ENCODE assay signal across 7 cellular contexts in the genomic region with DNA sequence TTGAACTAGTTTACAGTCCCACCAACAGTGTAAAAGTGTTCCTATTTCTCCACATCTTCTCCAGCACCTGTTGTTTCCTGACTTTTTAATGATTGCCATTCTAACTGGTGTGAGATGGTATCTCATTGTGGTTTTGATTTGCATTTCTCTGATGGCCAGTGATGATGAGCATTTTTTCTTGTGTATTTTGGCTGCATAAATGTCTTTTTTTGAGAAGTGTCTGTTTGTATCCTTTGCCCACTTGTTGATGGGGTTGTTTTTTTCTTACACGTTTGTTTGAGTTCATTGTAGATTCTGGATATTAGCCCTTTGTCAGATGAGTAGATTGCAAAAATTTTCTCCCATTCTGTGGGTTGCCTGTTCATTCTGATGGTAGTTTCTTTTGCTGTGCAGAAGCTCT. TPM values are rescaled to one million over a fixed set of nuclear protein-coding genes. Genes with fewer than 3 reads are reported as not detected.
A peak's percentile ranks its signal among the peaks of the same experiment; 100 is the strongest.
DNase-seq lines count a peak whose midpoint lies in the region; ATAC-seq and TF ChIP-seq lines count a peak whose summit lies in the region.
"Not testable (repeated sequence)": the region's sequence is repeated elsewhere in the genome, so short reads cannot be mapped to it uniquely, and the experiment has no call there.

No MANE protein-coding gene starts in this region.

- H3K36me3 ChIP-seq in CD8-positive, alpha-beta memory T cell (ENCODE audit: insufficient read depth, low read length): not testable (repeated sequence)

- H3K4me3 ChIP-seq in CD8-positive, alpha-beta memory T cell (ENCODE audit: low read length): not testable (repeated sequence)

- H3K36me3 Mint-ChIP-seq in CD8-positive, alpha-beta memory T cell: peaks cover 0 to 24% (median 13%) of the 10 kb centered on the region in 3 donors
- H3K36me3 Mint-ChIP-seq in T-helper 2 cell treated with Interferon-gamma antibody and Interleukin-4, amounts not matched to agents 5 μg/mL and 100 μg/mL, for 36 hours (ENCODE audit: low read depth): peaks cover 47% of the 10 kb centered on the region
- H3K36me3 Mint-ChIP-seq in activated T-cell treated with anti-CD3 and anti-CD28 coated beads, Interleukin-2, amount 50 U/mL, for 4 hours (ENCODE audit: insufficient read depth): peaks cover 24% of the 10 kb centered on the region
- H3K36me3 Mint-ChIP-seq in activated naive CD8-positive, alpha-beta T cell treated with anti-CD3 and anti-CD28 coated beads for 36 hours: peaks cover 21% of the 10 kb centered on the region
- H3K36me3 Mint-ChIP-seq in mesothelial cell of epicardium: not testable (repeated sequence)
- H3K36me3 Mint-ChIP-seq in nephron progenitor cell (ENCODE audit: low read depth): peaks cover 44% of the 10 kb centered on the region
- peaks cover 30 to 41% of the 10 kb centered on the region in 2 donors for H3K36me3 Mint-ChIP-seq in stimulated activated naive B cell treated with anti-CD40 and anti-IgM and Interleukin-4, amounts not matched to agents 10 μg/mL and 1 μg/mL and 100 μg/mL, for 72 hours

- H3K27ac ChIP-seq in CD8-positive, alpha-beta memory T cell (ENCODE audit: low read depth, low read length): not testable (repeated sequence)

- not testable (repeated sequence) for H3K9me3 Mint-ChIP-seq in CD8-positive, alpha-beta memory T cell; T-helper 2 cell treated with Interferon-gamma antibody and Interleukin-4, amounts not matched to agents 5 μg/mL and 100 μg/mL, for 36 hours; activated T-cell treated with anti-CD3 and anti-CD28 coated beads, Interleukin-2, amount 50 U/mL, for 4 hours; activated naive CD8-positive, alpha-beta T cell treated with anti-CD3 and anti-CD28 coated beads for 36 hours; mesothelial cell of epicardium; stimulated activated naive B cell treated with anti-CD40 and anti-IgM and Interleukin-4, amounts not matched to agents 10 μg/mL and 1 μg/mL and 100 μg/mL, for 72 hours
- H3K9me3 Mint-ChIP-seq in nephron progenitor cell: peaks cover 20% of the 10 kb centered on the region

- CTCF ChIA-PET in CD8-positive, alpha-beta memory T cell (lab: Charles Lee): not testable (repeated sequence)

- H3K27ac Mint-ChIP-seq in CD8-positive, alpha-beta memory T cell: peak overlapping the region in 2 of 8 donors; percentile 5 to 11
- H3K27ac Mint-ChIP-seq in T-helper 2 cell treated with Interferon-gamma antibody and Interleukin-4, amounts not matched to agents 5 μg/mL and 100 μg/mL, for 36 hours: peak overlapping the region; percentile 74
- not testable (repeated sequence) for H3K27ac Mint-ChIP-seq in activated naive CD8-positive, alpha-beta T cell treated with anti-CD3 and anti-CD28 coated beads for 36 hours; mesothelial cell of epicardium; nephron progenitor cell
- H3K27ac Mint-ChIP-seq in stimulated activated naive B cell treated with anti-CD40 and anti-IgM and Interleukin-4, amounts not matched to agents 10 μg/mL and 1 μg/mL and 100 μg/mL, for 72 hours: peak overlapping the region; percentile 37

- not testable (repeated sequence) for H3K9me3 ChIP-seq in CD8-positive, alpha-beta memory T cell (ENCODE audit: low read length)

- not testable (repeated sequence) for H3K27me3 ChIP-seq in CD8-positive, alpha-beta memory T cell (ENCODE audit: insufficient read depth, low read length, poor library complexity, severe bottlenecking)

- not testable (repeated sequence) for DNase-seq in CD8-positive, alpha-beta memory T cell; T-helper 2 cell treated with Interferon-gamma antibody and Interleukin-4, amounts not matched to agents 5 μg/mL and 100 μg/mL, for 36 hours (ENCODE audit: low spot score); activated T-cell treated with anti-CD3 and anti-CD28 coated beads, Interleukin-2, amount 50 U/mL, for 4 hours; activated naive CD8-positive, alpha-beta T cell treated with anti-CD3 and anti-CD28 coated beads for 36 hours; mesothelial cell of epicardium (ENCODE audit: low spot score in 2 of 2, unreplicated experiment in 2 of 2); nephron progenitor cell; stimulated activated naive B cell treated with anti-CD40 and anti-IgM and Interleukin-4, amounts not matched to agents 10 μg/mL and 1 μg/mL and 100 μg/mL, for 72 hours

- peak overlapping the region in 5 of 7 donors; percentile 1 to 51 (median 20) for H3K4me3 Mint-ChIP-seq in CD8-positive, alpha-beta memory T cell
- H3K4me3 Mint-ChIP-seq in T-helper 2 cell treated with Interferon-gamma antibody and Interleukin-4, amounts not matched to agents 5 μg/mL and 100 μg/mL, for 36 hours: peak overlapping the region; percentile 84
- H3K4me3 Mint-ChIP-seq in activated T-cell treated with anti-CD3 and anti-CD28 coated beads, Interleukin-2, amount 50 U/mL, for 4 hours: peak overlapping the region; percentile 1
- peak overlapping the region; percentile 23 for H3K4me3 Mint-ChIP-seq in activated naive CD8-positive, alpha-beta T cell treated with anti-CD3 and anti-CD28 coated beads for 36 hours
- H3K4me3 Mint-ChIP-seq in mesothelial cell of epicardium: peak overlapping the region; percentile 20
- peak overlapping the region; percentile 33 for H3K4me3 Mint-ChIP-seq in nephron progenitor cell
- peak overlapping the region; percentile 29 to 35 for H3K4me3 Mint-ChIP-seq in stimulated activated naive B cell treated with anti-CD40 and anti-IgM and Interleukin-4, amounts not matched to agents 10 μg/mL and 1 μg/mL and 100 μg/mL, for 72 hours

- not testable (repeated sequence) for TF ChIP-seq CTCF in mesothelial cell of epicardium (IDR thresholded peaks at IDR 0.05; ENCODE audit: unreplicated experiment); nephron progenitor cell (IDR thresholded peaks at IDR 0.05)

- H3K4me1 Mint-ChIP-seq in CD8-positive, alpha-beta memory T cell: peaks cover 22 to 75% (median 45%) of the 10 kb centered on the region in 3 donors
- H3K4me1 Mint-ChIP-seq in T-helper 2 cell treated with Interferon-gamma antibody and Interleukin-4, amounts not matched to agents 5 μg/mL and 100 μg/mL, for 36 hours (ENCODE audit: low read depth): peaks cover 61% of the 10 kb centered on the region
- H3K4me1 Mint-ChIP-seq in activated T-cell treated with anti-CD3 and anti-CD28 coated beads, Interleukin-2, amount 50 U/mL, for 4 hours (ENCODE audit: low read depth): peaks cover 37% of the 10 kb centered on the region
- H3K4me1 Mint-ChIP-seq in activated naive CD8-positive, alpha-beta T cell treated with anti-CD3 and anti-CD28 coated beads for 36 hours: peaks cover 44% of the 10 kb centered on the region
- peaks cover 13% of the 10 kb centered on the region for H3K4me1 Mint-ChIP-seq in mesothelial cell of epicardium
- H3K4me1 Mint-ChIP-seq in nephron progenitor cell: not testable (repeated sequence)
- H3K4me1 Mint-ChIP-seq in stimulated activated naive B cell treated with anti-CD40 and anti-IgM and Interleukin-4, amounts not matched to agents 10 μg/mL and 1 μg/mL and 100 μg/mL, for 72 hours: peaks cover 26 to 49% of the 10 kb centered on the region in 2 donors

- peaks cover 12% of the 10 kb centered on the region for H3K4me1 ChIP-seq in CD8-positive, alpha-beta memory T cell (ENCODE audit: insufficient read depth, low read length)

- not testable (repeated sequence) for H3K27me3 Mint-ChIP-seq in CD8-positive, alpha-beta memory T cell; T-helper 2 cell treated with Interferon-gamma antibody and Interleukin-4, amounts not matched to agents 5 μg/mL and 100 μg/mL, for 36 hours (ENCODE audit: low read depth); activated T-cell treated with anti-CD3 and anti-CD28 coated beads, Interleukin-2, amount 50 U/mL, for 4 hours (ENCODE audit: low read depth); activated naive CD8-positive, alpha-beta T cell treated with anti-CD3 and anti-CD28 coated beads for 36 hours; mesothelial cell of epicardium (ENCODE audit: low read depth); nephron progenitor cell (ENCODE audit: low read depth, poor library complexity); stimulated activated naive B cell treated with anti-CD40 and anti-IgM and Interleukin-4, amounts not matched to agents 10 μg/mL and 1 μg/mL and 100 μg/mL, for 72 hours

- not testable (repeated sequence) for ATAC-seq in activated T-cell treated with anti-CD3 and anti-CD28 coated beads, Interleukin-2, amount 50 U/mL, for 4 hours; stimulated activated naive B cell treated with anti-CD40 and anti-IgM and Interleukin-4, amounts not matched to agents 10 μg/mL and 1 μg/mL and 100 μg/mL, for 72 hours (replicated peaks)

- POLR2A ChIA-PET in CD8-positive, alpha-beta memory T cell (lab: Charles Lee): not testable (repeated sequence)

RNA-seq across cellular contexts. Expression of gene PLEKHA3, which starts 45.2 kb away (rescaled TPM):
- total RNA-seq in CD8-positive, alpha-beta memory T cell: 10 to 100 TPM; 25.1 to 28.1 TPM
- polyA plus RNA-seq in CD8-positive, alpha-beta memory T cell: 34.9 TPM
- 10 to 100 TPM; 24.8 to 28.1 (median 26.6) TPM for total RNA-seq in activated T-cell treated with anti-CD3 and anti-CD28 coated beads, Interleukin-2, amount 50 U/mL, for 4 hours
- 10 to 100 TPM; 24.9 to 28.1 TPM for total RNA-seq in activated naive CD8-positive, alpha-beta T cell treated with anti-CD3 and anti-CD28 coated beads for 36 hours
- 27.3 to 28.9 TPM (median 28.0 TPM) in 3 replicates for total RNA-seq in mesothelial cell of epicardium

RNA-seq across cellular contexts. Expression of gene FKBP7, which starts 47.1 kb away (rescaled TPM):
- 1 to 10 TPM; 3.1 to 3.4 TPM for total RNA-seq in CD8-positive, alpha-beta memory T cell
- 3.8 TPM for polyA plus RNA-seq in CD8-positive, alpha-beta memory T cell
- 1 to 10 TPM; 2.0 to 2.9 (median 2.5) TPM for total RNA-seq in activated T-cell treated with anti-CD3 and anti-CD28 coated beads, Interleukin-2, amount 50 U/mL, for 4 hours
- 1 to 10 TPM; 3.8 to 4.7 TPM for total RNA-seq in activated naive CD8-positive, alpha-beta T cell treated with anti-CD3 and anti-CD28 coated beads for 36 hours
- total RNA-seq in mesothelial cell of epicardium: 48.1 to 52.9 TPM (median 49.7 TPM) in 3 replicates

Comparison
In these comparisons a context has a peak if more than half of its experiments do, and no peak if none do; other contexts are left out.
1. H3K4me3 Mint-ChIP-seq: peak in every context shown above with its lines; median percentile 84 in T-helper 2 cell treated with Interferon-gamma antibody and Interleukin-4, amounts not matched to agents 5 μg/mL and 100 μg/mL, for 36 hours; 33 in nephron progenitor cell; 32 in stimulated activated naive B cell treated with anti-CD40 and anti-IgM and Interleukin-4, amounts not matched to agents 10 μg/mL and 1 μg/mL and 100 μg/mL, for 72 hours; 23 in activated naive CD8-positive, alpha-beta T cell treated with anti-CD3 and anti-CD28 coated beads for 36 hours; 20 in CD8-positive, alpha-beta memory T cell; 20 in mesothelial cell of epicardium; 1 in activated T-cell treated with anti-CD3 and anti-CD28 coated beads, Interleukin-2, amount 50 U/mL, for 4 hours.